ENCODE assay signal across 11 cellular contexts in the genomic region with DNA sequence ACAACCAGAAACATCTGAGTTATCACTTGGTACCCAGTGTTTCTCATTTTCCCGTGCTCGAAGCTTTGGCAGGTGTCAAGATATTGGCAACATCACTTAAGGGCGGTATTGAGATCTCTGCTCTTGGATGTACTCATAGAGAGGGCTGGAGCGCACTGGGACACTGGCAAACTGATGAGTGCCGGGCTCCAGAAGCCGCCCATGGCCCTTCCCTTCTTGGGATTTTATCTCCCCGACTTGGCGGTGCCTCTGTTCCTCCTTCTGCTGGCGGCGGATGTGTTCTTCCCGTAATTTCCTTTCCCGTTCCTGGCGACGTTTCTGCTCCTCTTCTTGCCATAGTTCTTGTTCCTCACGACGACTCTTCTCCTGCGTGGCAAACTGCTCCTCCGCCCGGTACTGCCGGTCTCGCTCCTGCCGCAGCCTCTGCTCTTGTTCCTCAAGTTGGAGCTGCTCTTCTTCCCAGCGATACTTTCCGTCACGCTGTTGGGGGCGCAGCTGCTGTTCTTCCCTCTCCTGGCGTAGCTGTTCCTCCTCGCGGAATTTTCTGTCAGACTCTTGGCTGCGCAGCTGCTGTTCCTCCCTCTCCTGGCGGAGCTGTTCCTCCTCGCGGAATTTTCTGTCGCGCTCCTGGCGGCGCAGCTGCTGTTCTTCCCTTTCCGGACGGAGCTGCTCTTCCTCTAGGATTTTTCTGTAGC. TPM values are rescaled to one million over a fixed set of nuclear protein-coding genes. Genes with fewer than 3 reads are reported as not detected.
A peak's percentile ranks its signal among the peaks of the same experiment; 100 is the strongest.
DNase-seq lines count a peak whose midpoint lies in the region; TF ChIP-seq lines count a peak whose summit lies in the region.
"Had no signal": no experiment of that assay in that cellular context is flagged by ENCODE, and none has a peak within 500 bp of the region (broad histone marks: within the 10 kb centered on the region; RNA-seq: fewer than 3 reads in every experiment).

No MANE protein-coding gene starts in this region.

- H3K36me3 ChIP-seq in HUES64 (ENCODE audit: insufficient read depth, low read length) (no peaks in the 10 kb centered on the region), osteoblast (ENCODE audit: insufficient read depth, low read length) (no peaks in the 10 kb centered on the region)

- H3K4me1 ChIP-seq in HUES64 (ENCODE audit: insufficient read depth, low read length) (no peaks in the 10 kb centered on the region), osteoblast (ENCODE audit: insufficient read depth, low read length) (peaks cover 8% of the 10 kb centered on the region)

- 55% methylated on average over 39 of the region's 39 CpGs for WGBS in HUES64

- H4K20me1 ChIP-seq in osteoblast (ENCODE audit: insufficient read depth, low read length) = no peaks in the 10 kb centered on the region

- TF ChIP-seq CTCF in epithelial cell of esophagus (IDR thresholded peaks at IDR 0.05; ENCODE audit: insufficient read depth, low read depth, low read length, missing control alignments) (peak; percentile 5), osteoblast (IDR thresholded peaks at IDR 0.05; ENCODE audit: extremely low read depth, low read depth, low read length) (no peak)

- peaks cover 38% of the 10 kb centered on the region for H3K27me3 Mint-ChIP-seq in T-helper 1 cell treated with Interleukin-12 subunit alpha and Interleukin-12 subunit beta and Interleukin-4 antibody, amounts not matched to agents 30 μg/mL and 1 μg/mL, for 36 hours (ENCODE audit: low read depth)

- H3K36me3 Mint-ChIP-seq in T-helper 1 cell treated with Interleukin-12 subunit alpha and Interleukin-12 subunit beta and Interleukin-4 antibody, amounts not matched to agents 30 μg/mL and 1 μg/mL, for 36 hours (ENCODE audit: low read depth) = peaks cover 6% of the 10 kb centered on the region

- no peak for DNase-seq in T-helper 1 cell
- DNase-seq in epithelial cell of esophagus (ENCODE audit: low read depth) = peak; percentile 8
- no peak for DNase-seq in osteoblast (ENCODE audit: insufficient read length, low spot score, missing footprints)
- DNase-seq in COR-L47 (lab: John Stamatoyannopoulos, UW) = no peak
- DNase-seq in SK-N-DZ (ENCODE audit: low spot score) = no peak
- DNase-seq in NCI-H2196 treated with DMSO at 0.1 percent for 48 hours (lab: John Stamatoyannopoulos, UW; ENCODE audit: unreplicated experiment) = no peak
- DNase-seq: NCI-H1694 had no signal

- no peak overlapping the region for H3K4me2 ChIP-seq in osteoblast (ENCODE audit: insufficient read depth, low read length)

- peak overlapping the region; percentile 40 for H3K4me3 Mint-ChIP-seq in T-helper 1 cell treated with Interleukin-12 subunit alpha and Interleukin-12 subunit beta and Interleukin-4 antibody, amounts not matched to agents 30 μg/mL and 1 μg/mL, for 36 hours

- peak overlapping the region; percentile 69 for H3K27ac Mint-ChIP-seq in T-helper 1 cell treated with Interleukin-12 subunit alpha and Interleukin-12 subunit beta and Interleukin-4 antibody, amounts not matched to agents 30 μg/mL and 1 μg/mL, for 36 hours

- peaks cover 5% of the 10 kb centered on the region for H3K9me3 Mint-ChIP-seq in T-helper 1 cell treated with Interleukin-12 subunit alpha and Interleukin-12 subunit beta and Interleukin-4 antibody, amounts not matched to agents 30 μg/mL and 1 μg/mL, for 36 hours

- no peaks in the 10 kb centered on the region for H3K79me2 ChIP-seq in osteoblast (ENCODE audit: insufficient read depth, low read length)

- no peak overlapping the region for H3K9ac ChIP-seq in HUES64 (ENCODE audit: low read depth, low read length)

- peak overlapping the region; percentile 37; the same call in 1 of the 2 replicates for H3K4me3 ChIP-seq in HUES64 (ENCODE audit: low read length)
- H3K4me3 ChIP-seq in epithelial cell of esophagus (ENCODE audit: low read length) = peak overlapping the region; percentile 58
- H3K4me3 ChIP-seq in osteoblast (ENCODE audit: insufficient read depth, low read length) = peak overlapping the region; percentile 35

- peaks cover 10% of the 10 kb centered on the region for H3K4me1 Mint-ChIP-seq in T-helper 1 cell treated with Interleukin-12 subunit alpha and Interleukin-12 subunit beta and Interleukin-4 antibody, amounts not matched to agents 30 μg/mL and 1 μg/mL, for 36 hours (ENCODE audit: low read depth)

- H3K27me3 ChIP-seq in HUES64 (ENCODE audit: insufficient read depth, low read length) (peaks cover 95% of the 10 kb centered on the region), osteoblast (ENCODE audit: insufficient read depth, low read length) (peaks cover 69% of the 10 kb centered on the region)

- no peak overlapping the region for H2AFZ ChIP-seq in osteoblast (ENCODE audit: low read length)

- H3K9me3 ChIP-seq in HUES64 (ENCODE audit: insufficient read depth, low read depth, low read length) (peaks cover 28% of the 10 kb centered on the region; the same call in 1 of the 2 replicates), osteoblast (ENCODE audit: low read depth, low read length) (no peaks in the 10 kb centered on the region)

- H3K27ac ChIP-seq in HUES64 (ENCODE audit: low read depth, low read length) (no peak overlapping the region), osteoblast (ENCODE audit: low read depth, low read length) (no peak overlapping the region)

RNA-seq across cellular contexts. Expression of a gene that starts 7.8 kb away (rescaled TPM):
- 0.05 TPM for polyA plus RNA-seq in HUES64 (2013, experiment 1 of 2)
- 0.06 TPM for polyA plus RNA-seq in HUES64 (2013, experiment 2 of 2)
- total RNA-seq in osteoblast = not detected in 2 replicates
- not detected in 2 replicates for polyA plus RNA-seq in SK-N-DZ (2014; cell fraction: cytosol; rRNA removed)
- polyA plus RNA-seq in SK-N-DZ (2014; cell fraction: nucleus; rRNA removed) = 0.25 and 0.45 TPM in 2 replicates
- total RNA-seq: A172 had no signal

RNA-seq across cellular contexts. Expression of a gene that starts 18.6 kb away (rescaled TPM):
- not detected for polyA plus RNA-seq in HUES64 (2013, experiment 1 of 2)
- not detected for polyA plus RNA-seq in HUES64 (2013, experiment 2 of 2)
- not detected in 2 replicates for total RNA-seq in osteoblast
- polyA plus RNA-seq in SK-N-DZ (2014; cell fraction: cytosol; rRNA removed) = not detected in 2 replicates
- polyA plus RNA-seq in SK-N-DZ (2014; cell fraction: nucleus; rRNA removed) = not detected in 2 replicates
- total RNA-seq: A172, cardiac septum had no signal

RNA-seq across cellular contexts. Expression of a gene that starts 51.6 kb away (rescaled TPM):
- not detected for polyA plus RNA-seq in HUES64 (2013, experiment 1 of 2)
- not detected for polyA plus RNA-seq in HUES64 (2013, experiment 2 of 2)
- total RNA-seq in osteoblast = 0.29 and 0.36 TPM in 2 replicates
- polyA plus RNA-seq in SK-N-DZ (2014; cell fraction: cytosol; rRNA removed) = not detected in 2 replicates
- polyA plus RNA-seq in SK-N-DZ (2014; cell fraction: nucleus; rRNA removed) = not detected in 2 replicates
- total RNA-seq: A172, cardiac septum had no signal
